Comparison of ENCODE assay signal across 21 cellular contexts in genomic region chr9:98563212-98563907, GRCh38.
"Had no signal": no experiment of that assay in that cellular context is flagged by ENCODE, and none has a peak within 500 bp of the region (broad histone marks: within the 10 kb centered on the region; RNA-seq: fewer than 3 reads in every experiment).

No MANE protein-coding gene starts in this region.

- ATAC-seq: activated CD8-positive, alpha-beta T cell treated with anti-CD3 and anti-CD28 coated beads for 36 hours; activated naive CD4-positive, alpha-beta T cell treated with anti-CD3 and anti-CD28 coated beads, Interleukin-2, amount 50 U/mL, for 72 hours; activated T-helper 17 cell treated with anti-CD3 and anti-CD28 coated beads, Interleukin-2, amount 50 U/mL, for 72 hours; gastroesophageal sphincter; mucosa of descending colon; stimulated activated naive B cell treated with anti-CD40 and anti-IgM and Interleukin-4, amounts not matched to agents 10 μg/mL and 1 μg/mL and 100 μg/mL, for 72 hours had no signal

- H3K27ac ChIP-seq: gastroesophageal sphincter, transverse colon, WERI-Rb-1 had no signal

- FAIRE-seq: urothelium cell line had no signal

- H3K9me3 ChIP-seq: gastroesophageal sphincter, mucosa of descending colon, transverse colon had no signal

- H3K4me3 ChIP-seq: gastroesophageal sphincter, mucosa of descending colon, transverse colon had no signal

- H3K4me1 ChIP-seq: gastroesophageal sphincter, transverse colon had no signal

- DNase-seq: activated CD4-positive, alpha-beta T cell treated with anti-CD3 and anti-CD28 coated beads, Interleukin-2, amount 10 ng/mL, durations not matched to agents 7 days and 5 days; activated CD4-positive, CD25-positive, alpha-beta regulatory T cell treated with anti-CD3 and anti-CD28 coated beads, Interleukin-2, amount 50 U/mL, for 72 hours; activated CD8-positive, alpha-beta T cell treated with anti-CD3 and anti-CD28 coated beads for 36 hours; activated T-cell treated with anti-CD3 and anti-CD28 coated beads, Interleukin-2, amount 50 U/mL, for 1 hour; aorta; caudate nucleus; hypothalamus; mesendoderm; mucosa of descending colon; naive B cell; occipital lobe; posterior cingulate gyrus; stimulated activated CD4-positive, alpha-beta T cell treated with anti-CD3 and anti-CD28 coated beads, Interleukin-2, amount 100 ng/mL, for 48 hours; stimulated activated CD8-positive, alpha-beta memory T cell treated with anti-CD3 and anti-CD28 coated beads, Interleukin-4, amount 100 ng/mL, for 48 hours; stimulated activated naive B cell treated with anti-CD40 and anti-IgM and Interleukin-4, amounts not matched to agents 10 μg/mL and 1 μg/mL and 100 μg/mL, for 72 hours; transverse colon; WERI-Rb-1 had no signal

- H3K27me3 ChIP-seq: gastroesophageal sphincter, transverse colon had no signal

- H3K36me3 ChIP-seq: gastroesophageal sphincter, transverse colon had no signal
